Comparison of ENCODE assay signal across 8 cellular contexts in the genomic region with DNA sequence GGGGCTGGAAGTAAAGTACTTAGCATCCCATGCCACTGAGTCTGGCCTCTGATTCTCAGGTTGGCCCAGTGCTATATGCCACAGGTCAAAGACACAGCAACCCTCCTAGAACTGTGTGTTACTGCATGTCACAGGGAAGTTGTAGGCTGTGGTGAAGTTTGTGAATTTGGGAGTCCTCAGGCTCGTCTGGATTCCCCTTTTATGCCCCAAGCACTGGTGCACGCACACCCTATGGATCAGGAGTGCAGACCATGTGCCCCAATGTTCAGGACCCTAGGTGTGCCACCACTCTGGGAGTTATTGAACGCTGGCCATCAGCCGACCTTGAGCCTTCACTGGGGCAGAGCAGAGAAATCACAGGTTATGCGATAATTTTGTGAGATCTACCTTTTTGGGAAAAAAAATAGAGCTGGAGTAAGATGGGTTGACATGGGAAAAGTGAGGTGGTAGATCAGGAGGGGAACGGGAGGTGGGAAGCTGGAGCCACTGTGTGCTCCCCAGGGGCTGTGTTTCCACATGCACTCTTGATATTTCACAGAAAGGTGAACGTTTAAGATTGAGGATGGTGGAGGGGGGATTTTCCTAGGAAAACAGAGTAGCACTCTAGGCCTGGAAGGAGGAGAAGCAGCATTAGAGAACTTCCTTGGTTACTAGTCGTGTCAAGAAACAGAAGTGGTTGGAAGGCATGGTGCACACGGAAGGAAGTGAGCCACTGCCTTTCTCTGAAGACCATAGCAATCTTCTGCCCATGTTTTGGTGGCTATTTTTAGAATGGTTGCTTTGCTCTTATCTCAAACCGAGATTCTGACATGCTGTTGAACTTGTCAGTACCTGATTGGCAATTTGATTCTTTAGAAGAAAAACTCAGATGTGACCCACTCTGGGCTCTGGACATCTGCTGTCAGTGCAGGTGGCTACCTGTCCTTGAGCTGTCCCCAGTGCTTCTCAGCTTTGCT.
DNase-seq lines count a peak whose midpoint lies in the region; ATAC-seq and TF ChIP-seq lines count a peak whose summit lies in the region.

No MANE protein-coding gene starts in this region.

- peaks cover 81% of the 10 kb centered on the region for H3K4me1 ChIP-seq in KMS-11 (ENCODE audit: low read depth, poor library complexity, severe bottlenecking)

- peak; percentile 38 for ATAC-seq in GM18858 (IDR thresholded peaks at IDR 0.05; ENCODE audit: unreplicated experiment)
- peak; percentile 33 for ATAC-seq in GM21576 (IDR thresholded peaks at IDR 0.05; ENCODE audit: unreplicated experiment)
- peak; percentile 56 for ATAC-seq in memory B cell (ENCODE audit: low read depth)

- no peaks in the 10 kb centered on the region for H4K20me1 ChIP-seq in KMS-11 (ENCODE audit: insufficient read depth)

- H3K4me3 ChIP-seq in KMS-11 (IDR thresholded peaks at IDR 0.05; ENCODE audit: insufficient read depth, low read depth, low read length): no peak overlapping the region

- peaks cover 49% of the 10 kb centered on the region for H3K4me1 Mint-ChIP-seq in memory B cell

- DNase-seq in memory B cell (ENCODE audit: low spot score in 2 of 2): peak in 1 of 2 donors; percentile 41
- DNase-seq in amniotic stem cell (lab: John Stamatoyannopoulos, UW): no peak
- DNase-seq in NCI-H748 treated with DMSO at 0.1 percent for 48 hours (lab: John Stamatoyannopoulos, UW): no peak
- DNase-seq in EL: no peak
- no peak for DNase-seq in NCI-H146 (lab: John Stamatoyannopoulos, UW)

- H2AFZ ChIP-seq in KMS-11 (ENCODE audit: low read depth): no peak overlapping the region

- no peaks in the 10 kb centered on the region for H3K36me3 Mint-ChIP-seq in memory B cell

- H3K4me2 ChIP-seq in KMS-11: peak overlapping the region; percentile 28

- peaks cover 6% of the 10 kb centered on the region; the same call in 1 of the 2 replicates for H3K79me2 ChIP-seq in KMS-11 (ENCODE audit: insufficient read depth, low read depth)

- no peak for TF ChIP-seq CTCF in KMS-11 (conservative IDR thresholded peaks at IDR 0.05; ENCODE audit: low read depth, low read length)

- no peaks in the 10 kb centered on the region for H3K27me3 Mint-ChIP-seq in memory B cell

- no peaks in the 10 kb centered on the region for H3K27me3 ChIP-seq in KMS-11 (ENCODE audit: insufficient read depth, low read depth)

- no peak overlapping the region for H3K27ac ChIP-seq in KMS-11

- H3K27ac Mint-ChIP-seq in memory B cell: peak overlapping the region; percentile 89

- H3K9ac ChIP-seq in KMS-11: no peak overlapping the region

- no peaks in the 10 kb centered on the region for H3K9me3 Mint-ChIP-seq in memory B cell

- no peaks in the 10 kb centered on the region for H3K36me3 ChIP-seq in KMS-11 (ENCODE audit: insufficient read depth)

- H3K4me3 Mint-ChIP-seq in memory B cell: peak overlapping the region; percentile 39
